8 cellular contexts compared by ENCODE assay signal in the genomic region with DNA sequence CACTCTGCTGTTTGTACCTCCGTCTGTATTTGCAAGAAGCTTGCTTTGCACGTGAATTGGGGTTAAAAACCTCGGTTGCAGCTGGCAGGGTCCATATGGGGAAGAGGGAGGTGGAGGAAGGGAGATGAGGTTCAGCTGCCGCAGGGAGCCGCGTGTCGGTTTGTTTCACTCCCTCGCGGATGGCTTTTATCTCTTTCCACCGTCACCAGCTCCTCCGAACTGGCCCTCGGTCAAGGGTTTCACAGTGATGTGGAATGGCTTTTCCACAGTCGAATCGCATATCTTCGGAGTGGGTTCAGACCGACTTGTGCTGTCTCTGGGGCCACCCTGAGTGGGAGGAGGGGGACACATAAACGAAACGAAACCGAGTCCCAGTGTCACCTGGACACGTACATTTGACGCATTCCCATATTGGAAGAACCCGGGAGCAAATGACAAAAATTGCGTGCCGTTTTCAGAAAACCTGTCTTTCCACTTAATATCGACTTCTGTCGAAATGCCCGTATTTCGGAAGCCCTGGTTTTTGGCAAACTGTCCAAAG. TPM values are rescaled to one million over a fixed set of nuclear protein-coding genes. Genes with fewer than 3 reads are reported as not detected.
DNase-seq lines count a peak whose midpoint lies in the region; ATAC-seq and TF ChIP-seq lines count a peak whose summit lies in the region.

No MANE protein-coding gene starts in this region.

- H3K4me1 ChIP-seq in gastroesophageal sphincter (peaks cover 0 to 12% (median 0%) of the 10 kb centered on the region in 3 donors), neutrophil (ENCODE audit: control insufficient read depth in 1 of 2, insufficient read depth in 1 of 2, low read depth in 1 of 2, low read length in 1 of 2) (peaks cover 3 to 4% of the 10 kb centered on the region in 2 experiments)

- TF ChIP-seq EP300 in gastroesophageal sphincter (IDR thresholded peaks at IDR 0.05): no peak

- peaks cover 0 to 18% of the 10 kb centered on the region in 2 donors for H3K36me3 ChIP-seq in gastroesophageal sphincter
- H3K36me3 ChIP-seq in neutrophil: peaks cover 21% of the 10 kb centered on the region

- H3K36me3 Mint-ChIP-seq in activated T-helper 17 cell treated with anti-CD3 and anti-CD28 coated beads, Interleukin-2, amount 50 U/mL, for 72 hours (ENCODE audit: low read depth): peaks cover 39% of the 10 kb centered on the region

- TF ChIP-seq POLR2A in gastroesophageal sphincter (IDR thresholded peaks at IDR 0.05): no peak

- peaks cover 10% of the 10 kb centered on the region for H3K4me1 Mint-ChIP-seq in activated T-helper 17 cell treated with anti-CD3 and anti-CD28 coated beads, Interleukin-2, amount 50 U/mL, for 72 hours

- peak; percentile 13 for ATAC-seq in activated T-helper 17 cell treated with anti-CD3 and anti-CD28 coated beads, Interleukin-2, amount 50 U/mL, for 72 hours (replicated peaks)
- ATAC-seq in gastroesophageal sphincter: no peak
- no peak for ATAC-seq in HG03457 (IDR thresholded peaks at IDR 0.05; ENCODE audit: unreplicated experiment)
- no peak for ATAC-seq in GM21447 (IDR thresholded peaks at IDR 0.05; ENCODE audit: unreplicated experiment)

- WGBS in gastroesophageal sphincter (ENCODE audit: low coverage in 1 of 2), 2 donors: 8 to 33% methylated on average over 4 to 25 of the region's 28 CpGs

- no peaks in the 10 kb centered on the region for H3K27me3 ChIP-seq in gastroesophageal sphincter
- no peaks in the 10 kb centered on the region for H3K27me3 ChIP-seq in neutrophil

- H3K4me3 ChIP-seq in gastroesophageal sphincter (peak overlapping the region; percentile 45 to 73), neutrophil (ENCODE audit: low read depth in 1 of 2, low read length in 1 of 2) (peak overlapping the region; percentile 63 to 65)

- H3K27ac Mint-ChIP-seq in activated T-helper 17 cell treated with anti-CD3 and anti-CD28 coated beads, Interleukin-2, amount 50 U/mL, for 72 hours: peak overlapping the region; percentile 96

- H3K4me3 Mint-ChIP-seq in activated T-helper 17 cell treated with anti-CD3 and anti-CD28 coated beads, Interleukin-2, amount 50 U/mL, for 72 hours: peak overlapping the region; percentile 93

- no peaks in the 10 kb centered on the region for H3K9me3 ChIP-seq in gastroesophageal sphincter
- H3K9me3 ChIP-seq in neutrophil: no peaks in the 10 kb centered on the region

- peak overlapping the region; percentile 52 to 93 (median 91) for H3K27ac ChIP-seq in gastroesophageal sphincter
- peak overlapping the region; percentile 91 for H3K27ac ChIP-seq in neutrophil

- no peaks in the 10 kb centered on the region for H3K9me3 Mint-ChIP-seq in activated T-helper 17 cell treated with anti-CD3 and anti-CD28 coated beads, Interleukin-2, amount 50 U/mL, for 72 hours

- DNase-seq in activated T-cell treated with anti-CD3 and anti-CD28 coated beads for 48 hours (ENCODE audit: low read depth) (peak; percentile 4), activated T-cell treated with anti-CD3 and anti-CD28 coated beads for 4 hours (no peak), NCI-H2227 treated with DMSO at 0.1 percent for 48 hours (lab: John Stamatoyannopoulos, UW) (peak; percentile 34)

- no peaks in the 10 kb centered on the region for H3K27me3 Mint-ChIP-seq in activated T-helper 17 cell treated with anti-CD3 and anti-CD28 coated beads, Interleukin-2, amount 50 U/mL, for 72 hours

- TF ChIP-seq CTCF in gastroesophageal sphincter (IDR thresholded peaks at IDR 0.05): no peak
- no peak for TF ChIP-seq CTCF in neutrophil (IDR thresholded peaks at IDR 0.05)

RNA-seq across cellular contexts. Expression of a gene that starts 0.9 kb away (rescaled TPM):
- total RNA-seq in activated T-helper 17 cell treated with anti-CD3 and anti-CD28 coated beads, Interleukin-2, amount 50 U/mL, for 72 hours: 10 to 100 TPM; 14.4 to 14.7 TPM
- total RNA-seq in gastroesophageal sphincter: 10 to 100 TPM in 2 of 4 donors, 1 to 10 TPM in 2; 8.1 to 14.5 (median 10.0) TPM

RNA-seq across cellular contexts. Expression of a gene that starts 59.7 kb away (rescaled TPM):
- under 1 TPM in 1 of 2 donors, not detected in 1; 0.08 TPM for total RNA-seq in activated T-helper 17 cell treated with anti-CD3 and anti-CD28 coated beads, Interleukin-2, amount 50 U/mL, for 72 hours
- 1 to 10 TPM in 3 of 4 donors, under 1 TPM in 1; 0.16 to 8.9 (median 4.1) TPM for total RNA-seq in gastroesophageal sphincter
